Comparison of ENCODE assay signal across 13 cellular contexts in the genomic region with DNA sequence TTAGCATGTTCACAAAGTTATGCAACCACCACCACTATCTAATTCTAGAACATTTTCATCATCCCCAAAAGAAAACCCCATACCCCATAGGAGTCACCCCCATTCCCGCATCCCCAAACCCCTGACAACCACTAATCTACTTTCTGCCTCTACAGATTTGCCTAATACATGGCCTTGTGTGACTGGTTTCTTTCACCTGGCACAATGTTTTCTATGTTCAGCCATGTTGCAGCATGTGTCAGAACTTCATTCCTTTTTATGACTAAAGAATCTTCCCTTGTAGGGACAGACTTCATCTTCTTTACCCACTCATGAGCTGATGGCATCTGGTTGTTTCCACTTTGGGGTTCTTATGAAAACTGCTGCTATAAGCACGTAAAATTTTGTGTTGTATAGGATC. TPM values are rescaled to one million over a fixed set of nuclear protein-coding genes. Genes with fewer than 3 reads are reported as not detected.
DNase-seq lines count a peak whose midpoint lies in the region; ATAC-seq and TF ChIP-seq lines count a peak whose summit lies in the region.
"Had no signal": no experiment of that assay in that cellular context is flagged by ENCODE, and none has a peak within 500 bp of the region (broad histone marks: within the 10 kb centered on the region; RNA-seq: fewer than 3 reads in every experiment).

No MANE protein-coding gene starts in this region.

- peaks cover 44% of the 10 kb centered on the region for H3K36me3 Mint-ChIP-seq in activated CD4-positive, alpha-beta T cell treated with anti-CD3 and anti-CD28 coated beads, Interleukin-2, amount 10 ng/mL, durations not matched to agents 7 days and 5 days (ENCODE audit: low read depth)
- peaks cover 20% of the 10 kb centered on the region for H3K36me3 Mint-ChIP-seq in activated CD8-positive, alpha-beta T cell treated with anti-CD3 and anti-CD28 coated beads for 36 hours (ENCODE audit: low read depth)
- H3K36me3 Mint-ChIP-seq in immature natural killer cell, result peaks cover 0 to 7% (median 4%) of the 10 kb centered on the region in 3 donors

- no peak for DNase-seq in activated CD4-positive, alpha-beta T cell treated with anti-CD3 and anti-CD28 coated beads, Interleukin-2, amount 10 ng/mL, durations not matched to agents 7 days and 5 days
- DNase-seq in activated CD4-positive, alpha-beta T cell treated with anti-CD3 and anti-CD28 coated beads, Interleukin-2, amount 50 U/mL, for 1 hour, result no peak
- DNase-seq in activated CD8-positive, alpha-beta T cell treated with anti-CD3 and anti-CD28 coated beads for 36 hours, result no peak
- DNase-seq in immature natural killer cell (no peak), substantia nigra (lab: John Stamatoyannopoulos, UW) (no peak), hippocampal formation (lab: John Stamatoyannopoulos, UW) (no peak), amniotic stem cell (lab: John Stamatoyannopoulos, UW) (no peak), NCI-H82 treated with DMSO at 0.1 percent for 48 hours (lab: John Stamatoyannopoulos, UW; ENCODE audit: unreplicated experiment) (no peak)
- DNase-seq: ACHN, activated gamma-delta T cell, erythroblast, NCI-H446 treated with DMSO at 0.1 percent for 48 hours, testis had no signal

- H3K27me3 Mint-ChIP-seq in activated CD4-positive, alpha-beta T cell treated with anti-CD3 and anti-CD28 coated beads, Interleukin-2, amount 10 ng/mL, durations not matched to agents 7 days and 5 days, result no peaks in the 10 kb centered on the region
- no peaks in the 10 kb centered on the region for H3K27me3 Mint-ChIP-seq in activated CD8-positive, alpha-beta T cell treated with anti-CD3 and anti-CD28 coated beads for 36 hours
- peaks cover 0 to 21% (median 16%) of the 10 kb centered on the region in 3 donors for H3K27me3 Mint-ChIP-seq in immature natural killer cell (ENCODE audit: low read depth in 3 of 3)

- TF ChIP-seq CTCF in activated CD8-positive, alpha-beta T cell treated with anti-CD3 and anti-CD28 coated beads for 36 hours (IDR thresholded peaks at IDR 0.05), result no peak

- H3K9me3 Mint-ChIP-seq in activated CD4-positive, alpha-beta T cell treated with anti-CD3 and anti-CD28 coated beads, Interleukin-2, amount 10 ng/mL, durations not matched to agents 7 days and 5 days, result no peaks in the 10 kb centered on the region
- no peaks in the 10 kb centered on the region for H3K9me3 Mint-ChIP-seq in activated CD8-positive, alpha-beta T cell treated with anti-CD3 and anti-CD28 coated beads for 36 hours
- no peaks in the 10 kb centered on the region for H3K9me3 Mint-ChIP-seq in immature natural killer cell

- peak overlapping the region; percentile 69 for H3K4me3 Mint-ChIP-seq in activated CD4-positive, alpha-beta T cell treated with anti-CD3 and anti-CD28 coated beads, Interleukin-2, amount 10 ng/mL, durations not matched to agents 7 days and 5 days
- peak overlapping the region; percentile 72 for H3K4me3 Mint-ChIP-seq in activated CD8-positive, alpha-beta T cell treated with anti-CD3 and anti-CD28 coated beads for 36 hours
- H3K4me3 Mint-ChIP-seq in immature natural killer cell, result peak overlapping the region; percentile 76 to 88 (median 85)

- H3K27ac Mint-ChIP-seq in activated CD4-positive, alpha-beta T cell treated with anti-CD3 and anti-CD28 coated beads, Interleukin-2, amount 10 ng/mL, durations not matched to agents 7 days and 5 days, result peak overlapping the region; percentile 87
- peak overlapping the region; percentile 99 for H3K27ac Mint-ChIP-seq in activated CD8-positive, alpha-beta T cell treated with anti-CD3 and anti-CD28 coated beads for 36 hours
- H3K27ac Mint-ChIP-seq in immature natural killer cell, result peak overlapping the region; percentile 91 to 99 (median 95)

- peak overlapping the region; percentile 30 for H3K27ac ChIP-seq in substantia nigra (ENCODE audit: low read depth, low read length, poor library complexity, severe bottlenecking)

- ATAC-seq in activated CD8-positive, alpha-beta T cell treated with anti-CD3 and anti-CD28 coated beads for 36 hours, result peak; percentile 20

- intact Hi-C loops in activated CD8-positive, alpha-beta T cell treated with anti-CD3 and anti-CD28 coated beads for 36 hours (cut with micrococcal nuclease), result loop anchor here (5.0 kb wide), 2 partner anchors 40 to 70 kb away; no protein-coding TSS in a partner anchor

- POLR2A ChIA-PET in activated CD4-positive, alpha-beta T cell treated with anti-CD3 and anti-CD28 coated beads, Interleukin-2, amount 10 ng/mL, durations not matched to agents 7 days and 5 days (lab: Charles Lee), result interaction anchor here (0.9 kb wide), 1 partner anchor 38 kb away, joined by 3 read pairs; no protein-coding TSS in a partner anchor
- POLR2A ChIA-PET in activated CD8-positive, alpha-beta T cell treated with anti-CD3 and anti-CD28 coated beads for 36 hours (lab: Charles Lee), result interaction anchor here (0.8 to 4.0 kb wide), 17 partner anchors 10 to 41 kb away, joined by 3 to 22 read pairs (median 5); a partner anchor contains a TSS

- CTCF ChIA-PET in activated CD4-positive, alpha-beta T cell treated with anti-CD3 and anti-CD28 coated beads, Interleukin-2, amount 10 ng/mL, durations not matched to agents 7 days and 5 days (lab: Charles Lee), result interaction anchor here (0.7 to 1.4 kb wide), 8 partner anchors 10 to 31 kb away, joined by 3 to 5 read pairs (median 3); no protein-coding TSS in a partner anchor
- CTCF ChIA-PET in activated CD8-positive, alpha-beta T cell treated with anti-CD3 and anti-CD28 coated beads for 36 hours (lab: Charles Lee), result interaction anchor here (1.1 to 3.4 kb wide), 15 partner anchors 10 to 72 kb away, joined by 3 to 31 read pairs (median 6); no protein-coding TSS in a partner anchor

- H3K4me1 Mint-ChIP-seq in activated CD4-positive, alpha-beta T cell treated with anti-CD3 and anti-CD28 coated beads, Interleukin-2, amount 10 ng/mL, durations not matched to agents 7 days and 5 days, result peaks cover 94% of the 10 kb centered on the region
- H3K4me1 Mint-ChIP-seq in activated CD8-positive, alpha-beta T cell treated with anti-CD3 and anti-CD28 coated beads for 36 hours (ENCODE audit: low read depth), result peaks cover 91% of the 10 kb centered on the region
- H3K4me1 Mint-ChIP-seq in immature natural killer cell, result peaks cover 97 to 100% of the 10 kb centered on the region in 2 donors

RNA-seq across cellular contexts. Expression of a gene that starts 34.6 kb away (rescaled TPM):
- 100 to 1,000 TPM; 244 to 251 TPM for total RNA-seq in activated CD4-positive, alpha-beta T cell treated with anti-CD3 and anti-CD28 coated beads, Interleukin-2, amount 10 ng/mL, durations not matched to agents 7 days and 5 days
- total RNA-seq in activated CD8-positive, alpha-beta T cell treated with anti-CD3 and anti-CD28 coated beads for 36 hours, result 10 to 100 TPM; 95.1 to 96.0 TPM
- 100 to 1,000 TPM; 176 to 336 (median 233) TPM for polyA plus RNA-seq in immature natural killer cell
